In the genomic region with DNA sequence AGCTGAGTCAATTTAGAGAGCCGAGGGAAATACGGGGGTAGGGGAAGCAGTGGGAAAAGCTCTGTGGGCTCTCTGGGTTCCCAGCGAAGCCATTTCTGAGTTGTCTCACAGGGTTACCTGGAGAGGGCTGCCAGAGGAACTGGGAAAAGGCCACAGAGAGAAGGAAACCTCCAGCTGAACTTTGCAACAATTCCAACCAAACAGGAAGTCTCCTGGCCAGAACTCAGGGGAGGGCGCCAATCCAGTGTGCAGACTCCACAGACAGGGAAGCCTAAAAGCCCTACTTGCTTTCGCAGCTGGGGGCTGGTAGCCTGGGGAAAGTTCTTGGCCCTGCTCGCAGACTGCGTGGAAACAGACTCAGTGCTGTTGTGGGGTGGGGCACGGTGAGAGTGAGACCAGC, we compare ENCODE assay signal across 1 cellular context.
TF ChIP-seq lines count a peak whose summit lies in the region.

No MANE protein-coding gene starts in this region.

TF ChIP-seq in K562, 482 proteins besides CTCF, POLR2A, EP300 and RAD21 (continued from another document):
- TF ChIP-seq, protein P1, sequence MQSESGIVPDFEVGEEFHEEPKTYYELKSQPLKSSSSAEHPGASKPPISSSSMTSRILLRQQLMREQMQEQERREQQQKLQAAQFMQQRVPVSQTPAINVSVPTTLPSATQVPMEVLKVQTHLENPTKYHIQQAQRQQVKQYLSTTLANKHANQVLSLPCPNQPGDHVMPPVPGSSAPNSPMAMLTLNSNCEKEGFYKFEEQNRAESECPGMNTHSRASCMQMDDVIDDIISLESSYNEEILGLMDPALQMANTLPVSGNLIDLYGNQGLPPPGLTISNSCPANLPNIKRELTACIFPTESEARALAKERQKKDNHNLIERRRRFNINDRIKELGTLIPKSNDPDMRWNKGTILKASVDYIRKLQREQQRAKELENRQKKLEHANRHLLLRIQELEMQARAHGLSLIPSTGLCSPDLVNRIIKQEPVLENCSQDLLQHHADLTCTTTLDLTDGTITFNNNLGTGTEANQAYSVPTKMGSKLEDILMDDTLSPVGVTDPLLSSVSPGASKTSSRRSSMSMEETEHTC (IDR thresholded peaks at IDR 0.05) = no peak
- TF ChIP-seq ZNF184 (CRISPR knock-in tag; IDR thresholded peaks at IDR 0.05) (0 out of 2 replicates have a peak, but pooled peaks have one; percentile 17), GATA2 (CRISPR knock-in tag; IDR thresholded peaks at IDR 0.05) (peak; percentile 49), TEAD1 (CRISPR knock-in tag; IDR thresholded peaks at IDR 0.05) (0 out of 4 replicates have a peak, but pooled peaks of 1 of the 2 experiments have one; percentile 10), MED1 (CRISPR knock-in tag; IDR thresholded peaks at IDR 0.05; ENCODE audit: borderline replicate concordance) (0 out of 2 replicates have a peak, but pooled peaks have one; percentile 18), PHTF2 (CRISPR knock-in tag; IDR thresholded peaks at IDR 0.05) (no peak), ERF (CRISPR knock-in tag; IDR thresholded peaks at IDR 0.05) (no peak)
- TF ChIP-seq, protein P2, sequence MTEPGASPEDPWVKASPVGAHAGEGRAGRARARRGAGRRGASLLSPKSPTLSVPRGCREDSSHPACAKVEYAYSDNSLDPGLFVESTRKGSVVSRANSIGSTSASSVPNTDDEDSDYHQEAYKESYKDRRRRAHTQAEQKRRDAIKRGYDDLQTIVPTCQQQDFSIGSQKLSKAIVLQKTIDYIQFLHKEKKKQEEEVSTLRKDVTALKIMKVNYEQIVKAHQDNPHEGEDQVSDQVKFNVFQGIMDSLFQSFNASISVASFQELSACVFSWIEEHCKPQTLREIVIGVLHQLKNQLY (CRISPR knock-in tag; conservative IDR thresholded peaks at IDR 0.05) = 0 out of 4 replicates have a peak, but pooled peaks of 1 of the 2 experiments have one; percentile 19
- TF ChIP-seq, protein P3, sequence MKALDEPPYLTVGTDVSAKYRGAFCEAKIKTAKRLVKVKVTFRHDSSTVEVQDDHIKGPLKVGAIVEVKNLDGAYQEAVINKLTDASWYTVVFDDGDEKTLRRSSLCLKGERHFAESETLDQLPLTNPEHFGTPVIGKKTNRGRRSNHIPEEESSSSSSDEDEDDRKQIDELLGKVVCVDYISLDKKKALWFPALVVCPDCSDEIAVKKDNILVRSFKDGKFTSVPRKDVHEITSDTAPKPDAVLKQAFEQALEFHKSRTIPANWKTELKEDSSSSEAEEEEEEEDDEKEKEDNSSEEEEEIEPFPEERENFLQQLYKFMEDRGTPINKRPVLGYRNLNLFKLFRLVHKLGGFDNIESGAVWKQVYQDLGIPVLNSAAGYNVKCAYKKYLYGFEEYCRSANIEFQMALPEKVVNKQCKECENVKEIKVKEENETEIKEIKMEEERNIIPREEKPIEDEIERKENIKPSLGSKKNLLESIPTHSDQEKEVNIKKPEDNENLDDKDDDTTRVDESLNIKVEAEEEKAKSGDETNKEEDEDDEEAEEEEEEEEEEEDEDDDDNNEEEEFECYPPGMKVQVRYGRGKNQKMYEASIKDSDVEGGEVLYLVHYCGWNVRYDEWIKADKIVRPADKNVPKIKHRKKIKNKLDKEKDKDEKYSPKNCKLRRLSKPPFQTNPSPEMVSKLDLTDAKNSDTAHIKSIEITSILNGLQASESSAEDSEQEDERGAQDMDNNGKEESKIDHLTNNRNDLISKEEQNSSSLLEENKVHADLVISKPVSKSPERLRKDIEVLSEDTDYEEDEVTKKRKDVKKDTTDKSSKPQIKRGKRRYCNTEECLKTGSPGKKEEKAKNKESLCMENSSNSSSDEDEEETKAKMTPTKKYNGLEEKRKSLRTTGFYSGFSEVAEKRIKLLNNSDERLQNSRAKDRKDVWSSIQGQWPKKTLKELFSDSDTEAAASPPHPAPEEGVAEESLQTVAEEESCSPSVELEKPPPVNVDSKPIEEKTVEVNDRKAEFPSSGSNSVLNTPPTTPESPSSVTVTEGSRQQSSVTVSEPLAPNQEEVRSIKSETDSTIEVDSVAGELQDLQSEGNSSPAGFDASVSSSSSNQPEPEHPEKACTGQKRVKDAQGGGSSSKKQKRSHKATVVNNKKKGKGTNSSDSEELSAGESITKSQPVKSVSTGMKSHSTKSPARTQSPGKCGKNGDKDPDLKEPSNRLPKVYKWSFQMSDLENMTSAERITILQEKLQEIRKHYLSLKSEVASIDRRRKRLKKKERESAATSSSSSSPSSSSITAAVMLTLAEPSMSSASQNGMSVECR (CRISPR knock-in tag; IDR thresholded peaks at IDR 0.05) = 0 out of 2 replicates have a peak, but pooled peaks have one; percentile 57
- TF ChIP-seq, protein P4, sequence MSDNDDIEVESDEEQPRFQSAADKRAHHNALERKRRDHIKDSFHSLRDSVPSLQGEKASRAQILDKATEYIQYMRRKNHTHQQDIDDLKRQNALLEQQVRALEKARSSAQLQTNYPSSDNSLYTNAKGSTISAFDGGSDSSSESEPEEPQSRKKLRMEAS (CRISPR knock-in tag; IDR thresholded peaks at IDR 0.05) = 0 out of 2 replicates have a peak, but pooled peaks have one; percentile 5
- TF ChIP-seq, protein P5, sequence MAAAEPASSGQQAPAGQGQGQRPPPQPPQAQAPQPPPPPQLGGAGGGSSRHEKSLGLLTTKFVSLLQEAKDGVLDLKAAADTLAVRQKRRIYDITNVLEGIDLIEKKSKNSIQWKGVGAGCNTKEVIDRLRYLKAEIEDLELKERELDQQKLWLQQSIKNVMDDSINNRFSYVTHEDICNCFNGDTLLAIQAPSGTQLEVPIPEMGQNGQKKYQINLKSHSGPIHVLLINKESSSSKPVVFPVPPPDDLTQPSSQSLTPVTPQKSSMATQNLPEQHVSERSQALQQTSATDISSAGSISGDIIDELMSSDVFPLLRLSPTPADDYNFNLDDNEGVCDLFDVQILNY (CRISPR knock-in tag; IDR thresholded peaks at IDR 0.05) = 0 out of 2 replicates have a peak, but pooled peaks have one; percentile 68
- TF ChIP-seq, protein P6, sequence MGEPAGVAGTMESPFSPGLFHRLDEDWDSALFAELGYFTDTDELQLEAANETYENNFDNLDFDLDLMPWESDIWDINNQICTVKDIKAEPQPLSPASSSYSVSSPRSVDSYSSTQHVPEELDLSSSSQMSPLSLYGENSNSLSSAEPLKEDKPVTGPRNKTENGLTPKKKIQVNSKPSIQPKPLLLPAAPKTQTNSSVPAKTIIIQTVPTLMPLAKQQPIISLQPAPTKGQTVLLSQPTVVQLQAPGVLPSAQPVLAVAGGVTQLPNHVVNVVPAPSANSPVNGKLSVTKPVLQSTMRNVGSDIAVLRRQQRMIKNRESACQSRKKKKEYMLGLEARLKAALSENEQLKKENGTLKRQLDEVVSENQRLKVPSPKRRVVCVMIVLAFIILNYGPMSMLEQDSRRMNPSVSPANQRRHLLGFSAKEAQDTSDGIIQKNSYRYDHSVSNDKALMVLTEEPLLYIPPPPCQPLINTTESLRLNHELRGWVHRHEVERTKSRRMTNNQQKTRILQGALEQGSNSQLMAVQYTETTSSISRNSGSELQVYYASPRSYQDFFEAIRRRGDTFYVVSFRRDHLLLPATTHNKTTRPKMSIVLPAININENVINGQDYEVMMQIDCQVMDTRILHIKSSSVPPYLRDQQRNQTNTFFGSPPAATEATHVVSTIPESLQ (CRISPR knock-in tag; IDR thresholded peaks at IDR 0.05) = peak; percentile 64; the same call in 1 of the 2 replicates
